ENCODE assay signal across 13 cellular contexts in genomic region chr11:76524919-76525318, GRCh38.
DNase-seq lines count a peak whose midpoint lies in the region; ATAC-seq and TF ChIP-seq lines count a peak whose summit lies in the region.
"Had no signal": no experiment of that assay in that cellular context is flagged by ENCODE, and none has a peak within 500 bp of the region (broad histone marks: within the 10 kb centered on the region; RNA-seq: fewer than 3 reads in every experiment).

No MANE protein-coding gene starts in this region.

- no peaks in the 10 kb centered on the region for H3K27me3 Mint-ChIP-seq in activated T-cell treated with anti-CD3 and anti-CD28 coated beads, Interleukin-2, amount 50 U/mL, for 24 hours
- no peaks in the 10 kb centered on the region for H3K27me3 Mint-ChIP-seq in stimulated activated memory B cell treated with anti-CD40 and anti-IgM and Interleukin-4, amounts not matched to agents 10 μg/mL and 1 μg/mL and 100 μg/mL, for 72 hours
- H3K27me3 Mint-ChIP-seq: dendritic cell treated with granulocyte-macrophage colony-stimulating factor and Interleukin-4, amounts not matched to agents 40 ng/mL and 50 ng/mL, for 4 days had no signal

- no peak overlapping the region for H3K27ac Mint-ChIP-seq in activated T-cell treated with anti-CD3 and anti-CD28 coated beads, Interleukin-2, amount 50 U/mL, for 24 hours
- H3K27ac Mint-ChIP-seq in stimulated activated memory B cell treated with anti-CD40 and anti-IgM and Interleukin-4, amounts not matched to agents 10 μg/mL and 1 μg/mL and 100 μg/mL, for 72 hours, result no peak overlapping the region
- H3K27ac Mint-ChIP-seq: dendritic cell treated with granulocyte-macrophage colony-stimulating factor and Interleukin-4, amounts not matched to agents 40 ng/mL and 50 ng/mL, for 4 days had no signal

- no peak for TF ChIP-seq CTCF in right atrium auricular region (IDR thresholded peaks at IDR 0.05)

- no peak overlapping the region for H3K27ac ChIP-seq in right atrium auricular region
- H3K27ac ChIP-seq: BLaER1 treated with 17β-estradiol and CSF1 and Interleukin-3, amounts not matched to agents 10 nM and 100 nM had no signal

- H3K36me3 Mint-ChIP-seq in activated T-cell treated with anti-CD3 and anti-CD28 coated beads, Interleukin-2, amount 50 U/mL, for 24 hours (ENCODE audit: low read depth), result peaks cover 69% of the 10 kb centered on the region
- H3K36me3 Mint-ChIP-seq in stimulated activated memory B cell treated with anti-CD40 and anti-IgM and Interleukin-4, amounts not matched to agents 10 μg/mL and 1 μg/mL and 100 μg/mL, for 72 hours, result peaks cover 53% of the 10 kb centered on the region

- H3K27me3 ChIP-seq in right atrium auricular region, result no peaks in the 10 kb centered on the region
- H3K27me3 ChIP-seq: BLaER1 treated with 17β-estradiol and CSF1 and Interleukin-3, amounts not matched to agents 10 nM and 100 nM had no signal

- peaks cover 3% of the 10 kb centered on the region for H3K4me1 Mint-ChIP-seq in activated T-cell treated with anti-CD3 and anti-CD28 coated beads, Interleukin-2, amount 50 U/mL, for 24 hours (ENCODE audit: low read depth)
- no peaks in the 10 kb centered on the region for H3K4me1 Mint-ChIP-seq in stimulated activated memory B cell treated with anti-CD40 and anti-IgM and Interleukin-4, amounts not matched to agents 10 μg/mL and 1 μg/mL and 100 μg/mL, for 72 hours

- H3K4me3 Mint-ChIP-seq in activated T-cell treated with anti-CD3 and anti-CD28 coated beads, Interleukin-2, amount 50 U/mL, for 24 hours, result no peak overlapping the region
- no peak overlapping the region for H3K4me3 Mint-ChIP-seq in stimulated activated memory B cell treated with anti-CD40 and anti-IgM and Interleukin-4, amounts not matched to agents 10 μg/mL and 1 μg/mL and 100 μg/mL, for 72 hours
- H3K4me3 Mint-ChIP-seq: activated T-cell treated with anti-CD3 and anti-CD28 coated beads, Interleukin-2, amount 50 U/mL, for 4 hours; dendritic cell treated with granulocyte-macrophage colony-stimulating factor and Interleukin-4, amounts not matched to agents 40 ng/mL and 50 ng/mL, for 4 days had no signal

- peaks cover 37% of the 10 kb centered on the region for H3K36me3 ChIP-seq in right atrium auricular region

- ATAC-seq in GM18870 (IDR thresholded peaks at IDR 0.05; ENCODE audit: unreplicated experiment), result no peak
- no peak for ATAC-seq in stimulated activated memory B cell treated with anti-CD40 and anti-IgM and Interleukin-4, amounts not matched to agents 10 μg/mL and 1 μg/mL and 100 μg/mL, for 72 hours
- ATAC-seq: activated T-cell treated with anti-CD3 and anti-CD28 coated beads, Interleukin-2, amount 50 U/mL, for 4 hours had no signal

- no peaks in the 10 kb centered on the region for H3K9me3 Mint-ChIP-seq in activated T-cell treated with anti-CD3 and anti-CD28 coated beads, Interleukin-2, amount 50 U/mL, for 24 hours
- H3K9me3 Mint-ChIP-seq in stimulated activated memory B cell treated with anti-CD40 and anti-IgM and Interleukin-4, amounts not matched to agents 10 μg/mL and 1 μg/mL and 100 μg/mL, for 72 hours, result no peaks in the 10 kb centered on the region
- H3K9me3 Mint-ChIP-seq: activated T-cell treated with anti-CD3 and anti-CD28 coated beads, Interleukin-2, amount 50 U/mL, for 4 hours; dendritic cell treated with granulocyte-macrophage colony-stimulating factor and Interleukin-4, amounts not matched to agents 40 ng/mL and 50 ng/mL, for 4 days had no signal

- no peak overlapping the region for H3K4me3 ChIP-seq in right atrium auricular region
- H3K4me3 ChIP-seq: BLaER1 treated with 17β-estradiol and CSF1 and Interleukin-3, amounts not matched to agents 10 nM and 100 nM had no signal

- DNase-seq in AG08396 (ENCODE audit: low spot score), result peak; percentile 24
- peak; percentile 13 for DNase-seq in HS-5 (ENCODE audit: low read depth)
- DNase-seq in amniotic epithelial cell (ENCODE audit: low read depth), result peak; percentile 18
- peak; percentile 60 for DNase-seq in right atrium auricular region (ENCODE audit: low spot score)
- DNase-seq in activated T-cell treated with anti-CD3 and anti-CD28 coated beads, Interleukin-2, amount 50 U/mL, for 24 hours, result no peak
- no peak for DNase-seq in activated CD8-positive, alpha-beta memory T cell treated with anti-CD3 and anti-CD28 coated beads, Interleukin-2, amount 50 U/mL, for 48 hours
- DNase-seq: activated T-cell treated with anti-CD3 and anti-CD28 coated beads, Interleukin-2, amount 50 U/mL, for 4 hours; NCI-H345; posterior cingulate gyrus had no signal

- peaks cover 0 to 9% of the 10 kb centered on the region in 2 donors for H3K4me1 ChIP-seq in right atrium auricular region

- no peaks in the 10 kb centered on the region for H3K9me3 ChIP-seq in right atrium auricular region
- H3K9me3 ChIP-seq: BLaER1 treated with 17β-estradiol and CSF1 and Interleukin-3, amounts not matched to agents 10 nM and 100 nM had no signal

Comparison
In these comparisons a context has a peak if more than half of its experiments do, and no peak if none do; other contexts are left out.
1. DNase-seq: peak in AG08396 (single experiment), HS-5 (single experiment), amniotic epithelial cell (single experiment) and right atrium auricular region (single experiment); none in activated T-cell treated with anti-CD3 and anti-CD28 coated beads, Interleukin-2, amount 50 U/mL, for 24 hours (single experiment) and activated CD8-positive, alpha-beta memory T cell treated with anti-CD3 and anti-CD28 coated beads, Interleukin-2, amount 50 U/mL, for 48 hours (single experiment).